Comparison of ENCODE assay signal across 29 cellular contexts in the genomic region with DNA sequence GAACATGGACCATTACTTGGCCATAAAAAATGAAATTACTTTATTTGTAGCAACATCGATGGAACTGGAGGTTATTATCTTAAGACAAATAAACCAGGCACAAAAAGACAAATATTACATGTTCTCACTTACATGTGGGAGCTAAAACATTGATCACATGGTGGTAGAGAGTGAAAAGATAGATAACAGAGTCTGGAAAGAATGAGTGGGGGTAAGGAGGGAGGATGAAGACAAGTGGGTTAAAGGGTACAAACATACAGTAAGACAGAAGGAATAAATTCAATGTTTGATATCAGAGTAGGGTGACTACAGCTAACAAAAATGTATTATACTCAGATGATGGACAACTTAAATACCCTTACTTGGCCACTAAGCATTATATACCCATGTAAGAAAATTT.
"Had no signal": no experiment of that assay in that cellular context is flagged by ENCODE, and none has a peak within 500 bp of the region (broad histone marks: within the 10 kb centered on the region; RNA-seq: fewer than 3 reads in every experiment).

No MANE protein-coding gene starts in this region.

- H3K9me3 ChIP-seq: stomach, suprapubic skin, testis, thoracic aorta, thyroid gland, tibial artery, tibial nerve, transverse colon, upper lobe of left lung, upper lobe of right lung, uterus, vagina had no signal

- H3K27me3 ChIP-seq: stomach, suprapubic skin, testis, thyroid gland, tibial artery, tibial nerve, transverse colon, upper lobe of left lung, upper lobe of right lung, uterus, vagina had no signal

- H3K36me3 Mint-ChIP-seq: stimulated activated effector memory CD8-positive, alpha-beta T cell treated with anti-CD3 and anti-CD28 coated beads, Interleukin-12 subunit alpha, Interleukin-12 subunit beta, amount 100 ng/mL, for 72 hours; type B pancreatic cell had no signal

- H3K27ac Mint-ChIP-seq: stimulated activated effector memory CD8-positive, alpha-beta T cell treated with anti-CD3 and anti-CD28 coated beads, Interleukin-12 subunit alpha, Interleukin-12 subunit beta, amount 100 ng/mL, for 72 hours; stimulated activated memory B cell treated with anti-CD40 and anti-IgM and Interleukin-4, amounts not matched to agents 10 μg/mL and 1 μg/mL and 100 μg/mL, for 72 hours; stimulated activated naive B cell treated with anti-CD40 and anti-IgM and Interleukin-4, amounts not matched to agents 10 μg/mL and 1 μg/mL and 100 μg/mL, for 72 hours; stimulated activated naive CD8-positive, alpha-beta T cell treated with anti-CD3 and anti-CD28 coated beads, Interleukin-15, amount 100 ng/mL, for 72 hours; stimulated activated naive CD8-positive, alpha-beta T cell treated with anti-CD3 and anti-CD28 coated beads, Interleukin-15, Interleukin-2, amounts not matched to agents 100 ng/mL and 50 ng/mL, for 24 hours; type B pancreatic cell had no signal

- DNase-seq: stimulated activated CD4-positive, alpha-beta T cell treated with anti-CD3 and anti-CD28 coated beads, Interleukin-2, amount 100 ng/mL, for 48 hours; stimulated activated CD4-positive, alpha-beta T cell treated with anti-CD3 and anti-CD28 coated beads, Interleukin-4, amount 100 ng/mL, for 1 hour; stimulated activated CD4-positive, alpha-beta T cell treated with anti-CD3 and anti-CD28 coated beads, Interleukin-4, amount 100 ng/mL, for 24 hours; stimulated activated CD4-positive, alpha-beta T cell treated with anti-CD3 and anti-CD28 coated beads, Interleukin-4, amount 100 ng/mL, for 4 hours; stimulated activated CD8-positive, alpha-beta memory T cell treated with anti-CD3 and anti-CD28 coated beads, Interleukin-4, amount 100 ng/mL, for 48 hours; stimulated activated naive B cell treated with anti-CD40 and anti-IgM and Interleukin-4, amounts not matched to agents 10 μg/mL and 1 μg/mL and 100 μg/mL, for 72 hours; stimulated activated naive CD4-positive, alpha-beta T cell; stimulated activated naive CD4-positive, alpha-beta T cell treated with Interleukin-2 at 50 U/mL for 16 hours; stimulated activated naive CD8-positive, alpha-beta T cell treated with anti-CD3 and anti-CD28 coated beads, Interleukin-15, amount 100 ng/mL, for 72 hours; stimulated activated naive CD8-positive, alpha-beta T cell treated with anti-CD3 and anti-CD28 coated beads, Interleukin-15, Interleukin-2, amounts not matched to agents 100 U/mL and 50 U/mL, for 24 hours; stomach; substantia nigra; testis; thyroid gland; tibial artery; transverse colon; trophoblast cell; upper lobe of left lung; upper lobe of right lung; uterus had no signal

- H3K4me3 ChIP-seq: stomach, suprapubic skin, testis, thoracic aorta, thyroid gland, tibial artery, tibial nerve, transverse colon, upper lobe of left lung, upper lobe of right lung, uterus, vagina had no signal

- H3K27ac ChIP-seq: stomach, suprapubic skin, testis, thoracic aorta, thyroid gland, tibial artery, tibial nerve, transverse colon, upper lobe of left lung, upper lobe of right lung, uterus, vagina had no signal

- H3K9me3 Mint-ChIP-seq: stimulated activated naive CD8-positive, alpha-beta T cell treated with anti-CD3 and anti-CD28 coated beads, Interleukin-15, Interleukin-2, amounts not matched to agents 100 ng/mL and 50 ng/mL, for 24 hours; type B pancreatic cell had no signal

- H3K36me3 ChIP-seq: stomach, suprapubic skin, thoracic aorta, thyroid gland, tibial artery, tibial nerve, transverse colon, upper lobe of left lung, upper lobe of right lung, uterus, vagina had no signal

- ATAC-seq: stimulated activated effector memory CD8-positive, alpha-beta T cell treated with anti-CD3 and anti-CD28 coated beads, Interleukin-12 subunit alpha, Interleukin-12 subunit beta, amount 100 ng/mL, for 72 hours; stimulated activated memory B cell treated with anti-CD40 and anti-IgM and Interleukin-4, amounts not matched to agents 10 μg/mL and 1 μg/mL and 100 μg/mL, for 72 hours; stimulated activated naive B cell treated with anti-CD40 and anti-IgM and Interleukin-4, amounts not matched to agents 10 μg/mL and 1 μg/mL and 100 μg/mL, for 72 hours; stimulated activated naive CD8-positive, alpha-beta T cell treated with anti-CD3 and anti-CD28 coated beads, Interleukin-15, amount 100 ng/mL, for 72 hours; stimulated activated naive CD8-positive, alpha-beta T cell treated with anti-CD3 and anti-CD28 coated beads, Interleukin-15, Interleukin-2, amounts not matched to agents 100 U/mL and 50 U/mL, for 24 hours; upper lobe of right lung had no signal

- H3K4me3 Mint-ChIP-seq: stimulated activated effector memory CD8-positive, alpha-beta T cell treated with anti-CD3 and anti-CD28 coated beads, Interleukin-12 subunit alpha, Interleukin-12 subunit beta, amount 100 ng/mL, for 72 hours; stimulated activated memory B cell treated with anti-CD40 and anti-IgM and Interleukin-4, amounts not matched to agents 10 μg/mL and 1 μg/mL and 100 μg/mL, for 72 hours; stimulated activated naive B cell treated with anti-CD40 and anti-IgM and Interleukin-4, amounts not matched to agents 10 μg/mL and 1 μg/mL and 100 μg/mL, for 72 hours; stimulated activated naive CD8-positive, alpha-beta T cell treated with anti-CD3 and anti-CD28 coated beads, Interleukin-15, amount 100 ng/mL, for 72 hours; stimulated activated naive CD8-positive, alpha-beta T cell treated with anti-CD3 and anti-CD28 coated beads, Interleukin-15, Interleukin-2, amounts not matched to agents 100 ng/mL and 50 ng/mL, for 24 hours; type B pancreatic cell had no signal

- H3K27me3 Mint-ChIP-seq: stimulated activated memory B cell treated with anti-CD40 and anti-IgM and Interleukin-4, amounts not matched to agents 10 μg/mL and 1 μg/mL and 100 μg/mL, for 72 hours; stimulated activated naive B cell treated with anti-CD40 and anti-IgM and Interleukin-4, amounts not matched to agents 10 μg/mL and 1 μg/mL and 100 μg/mL, for 72 hours; type B pancreatic cell had no signal

- H3K4me1 ChIP-seq: stomach, suprapubic skin, testis, thyroid gland, tibial artery, tibial nerve, transverse colon, upper lobe of left lung, upper lobe of right lung, uterus, vagina had no signal

- H3K4me1 Mint-ChIP-seq: stimulated activated effector memory CD8-positive, alpha-beta T cell treated with anti-CD3 and anti-CD28 coated beads, Interleukin-12 subunit alpha, Interleukin-12 subunit beta, amount 100 ng/mL, for 72 hours; stimulated activated naive CD8-positive, alpha-beta T cell treated with anti-CD3 and anti-CD28 coated beads, Interleukin-15, amount 100 ng/mL, for 72 hours had no signal

- FAIRE-seq: urothelium cell line had no signal
